8 cellular contexts compared by ENCODE assay signal in genomic region chr11:20035701-20036601, GRCh38.
DNase-seq lines count a peak whose midpoint lies in the region; ATAC-seq, FAIRE-seq and TF ChIP-seq lines count a peak whose summit lies in the region.

No MANE protein-coding gene starts in this region.

- H3K4me1 ChIP-seq in astrocyte (ENCODE audit: insufficient read depth, low read length) (peaks cover 30% of the 10 kb centered on the region), liver (ENCODE audit: control insufficient read depth in 4 of 4, insufficient read depth in 4 of 4, low read length in 3 of 4) (peaks cover 4 to 40% (median 11%) of the 10 kb centered on the region in 4 donors)

- peaks cover 59% of the 10 kb centered on the region for H3K4me1 Mint-ChIP-seq in astrocyte (ENCODE audit: low read depth, unreplicated experiment)
- H3K4me1 Mint-ChIP-seq in stimulated activated naive B cell treated with anti-CD40 and anti-IgM and Interleukin-4, amounts not matched to agents 10 μg/mL and 1 μg/mL and 100 μg/mL, for 72 hours = peaks cover 0 to 3% of the 10 kb centered on the region in 2 donors

- H3K4me2 ChIP-seq in astrocyte (ENCODE audit: low read length) = peak overlapping the region; percentile 33

- H3K9me3 ChIP-seq in astrocyte (ENCODE audit: insufficient read depth, low read depth, low read length) = no peaks in the 10 kb centered on the region
- H3K9me3 ChIP-seq in liver (ENCODE audit: control insufficient read depth in 4 of 4, low read length in 3 of 4) = no peaks in the 10 kb centered on the region

- 33% methylated on average over 15 of the region's 15 CpGs for WGBS in liver

- H3K36me3 Mint-ChIP-seq in astrocyte (ENCODE audit: low read depth, unreplicated experiment) = peaks cover 19% of the 10 kb centered on the region
- H3K36me3 Mint-ChIP-seq in stimulated activated naive B cell treated with anti-CD40 and anti-IgM and Interleukin-4, amounts not matched to agents 10 μg/mL and 1 μg/mL and 100 μg/mL, for 72 hours = peaks cover 0 to 3% of the 10 kb centered on the region in 2 donors

- H3K27ac ChIP-seq in astrocyte (ENCODE audit: low read depth, low read length) (peak overlapping the region; percentile 43), liver (ENCODE audit: low read depth in 1 of 2, low read length in 2 of 2) (peak overlapping the region; percentile 86 to 96)

- H3K36me3 ChIP-seq in astrocyte (ENCODE audit: insufficient read depth, low read length) (no peaks in the 10 kb centered on the region), liver (ENCODE audit: control insufficient read depth in 4 of 4, insufficient read depth in 3 of 4, low read depth in 1 of 4, low read length in 3 of 4) (peaks cover 0 to 8% (median 0%) of the 10 kb centered on the region in 4 donors), H7 (replicated peaks; ENCODE audit: control insufficient read depth, insufficient read depth, low read length) (peaks cover 5% of the 10 kb centered on the region)

- DNase-seq in DMS53 (lab: John Stamatoyannopoulos, UW) (peak; percentile 99), NCI-H187 (lab: John Stamatoyannopoulos, UW) (peak; percentile 54 to 70), astrocyte (ENCODE audit: low read depth) (peak; percentile 96), pons (ENCODE audit: low spot score) (no peak), H7 (no peak), left colon (no peak)
- DNase-seq in stimulated activated naive B cell treated with anti-CD40 and anti-IgM and Interleukin-4, amounts not matched to agents 10 μg/mL and 1 μg/mL and 100 μg/mL, for 72 hours = no peak

- no peak overlapping the region for H2AFZ ChIP-seq in astrocyte (ENCODE audit: low read depth, low read length)

- H4K20me1 ChIP-seq in astrocyte (ENCODE audit: insufficient read depth, low read length) = peaks cover 3% of the 10 kb centered on the region

- no peak overlapping the region for H3K4me3 Mint-ChIP-seq in astrocyte (ENCODE audit: unreplicated experiment)
- no peak overlapping the region for H3K4me3 Mint-ChIP-seq in stimulated activated naive B cell treated with anti-CD40 and anti-IgM and Interleukin-4, amounts not matched to agents 10 μg/mL and 1 μg/mL and 100 μg/mL, for 72 hours

- no peak overlapping the region for H3K4me3 ChIP-seq in astrocyte (ENCODE audit: insufficient read depth, low read depth, low read length)
- no peak overlapping the region for H3K4me3 ChIP-seq in liver (ENCODE audit: low read depth in 1 of 3, low read length in 3 of 3)
- H3K4me3 ChIP-seq in H7 (ENCODE audit: insufficient read depth, low read depth, low read length) = no peak overlapping the region

- H3K9ac ChIP-seq in astrocyte (ENCODE audit: low read length) = peak overlapping the region; percentile 13
- peak overlapping the region in 1 of 2 donors; percentile 43 for H3K9ac ChIP-seq in liver (ENCODE audit: low read depth in 1 of 2, low read length in 2 of 2)

- TF ChIP-seq CTCF in astrocyte (IDR thresholded peaks at IDR 0.05; ENCODE audit: insufficient read depth, low read depth, low read length) = no peak
- no peak for TF ChIP-seq CTCF in liver (IDR thresholded peaks at IDR 0.05; ENCODE audit: low read depth, low read length, missing input control)

- H3K27me3 ChIP-seq in astrocyte (ENCODE audit: insufficient read depth, low read length) (peaks cover 3% of the 10 kb centered on the region), liver (ENCODE audit: control insufficient read depth in 4 of 4, insufficient read depth in 4 of 4, low read length in 3 of 4) (no peaks in the 10 kb centered on the region), H7 (ENCODE audit: control insufficient read depth, insufficient read depth, low read length) (no peaks in the 10 kb centered on the region)

- no peaks in the 10 kb centered on the region for H3K27me3 Mint-ChIP-seq in astrocyte (ENCODE audit: low read depth, unreplicated experiment)
- H3K27me3 Mint-ChIP-seq in stimulated activated naive B cell treated with anti-CD40 and anti-IgM and Interleukin-4, amounts not matched to agents 10 μg/mL and 1 μg/mL and 100 μg/mL, for 72 hours = peaks cover 3 to 28% of the 10 kb centered on the region in 2 donors

- no peaks in the 10 kb centered on the region for H3K79me2 ChIP-seq in astrocyte (ENCODE audit: insufficient read depth, low read length)

- TF ChIP-seq RAD21 in liver (IDR thresholded peaks at IDR 0.05) = peak; percentile 61 to 62

- ATAC-seq in left colon = no peak
- ATAC-seq in stimulated activated naive B cell treated with anti-CD40 and anti-IgM and Interleukin-4, amounts not matched to agents 10 μg/mL and 1 μg/mL and 100 μg/mL, for 72 hours (replicated peaks) = no peak

- H3K9me3 Mint-ChIP-seq in astrocyte (ENCODE audit: unreplicated experiment) = no peaks in the 10 kb centered on the region
- H3K9me3 Mint-ChIP-seq in stimulated activated naive B cell treated with anti-CD40 and anti-IgM and Interleukin-4, amounts not matched to agents 10 μg/mL and 1 μg/mL and 100 μg/mL, for 72 hours = no peaks in the 10 kb centered on the region

- peak overlapping the region; percentile 75 for H3K27ac Mint-ChIP-seq in astrocyte (ENCODE audit: unreplicated experiment)
- H3K27ac Mint-ChIP-seq in stimulated activated naive B cell treated with anti-CD40 and anti-IgM and Interleukin-4, amounts not matched to agents 10 μg/mL and 1 μg/mL and 100 μg/mL, for 72 hours = no peak overlapping the region

- intact Hi-C loops in left colon (cut with DNase I, micrococcal nuclease) = no loop called here

- FAIRE-seq in astrocyte (lab: Jason Lieb, UNC) = peak; percentile 32

TF ChIP-seq in liver, 16 proteins besides CTCF, POLR2A, EP300 and RAD21:
- peak; percentile 86 for TF ChIP-seq REST (IDR thresholded peaks at IDR 0.05)
- TF ChIP-seq HNF4A (conservative IDR thresholded peaks at IDR 0.05) = peak; percentile 99
- TF ChIP-seq YY1 (IDR thresholded peaks at IDR 0.05) = peak; percentile 63
- TF ChIP-seq GABPA (IDR thresholded peaks at IDR 0.05 in 1 of 2, conservative IDR thresholded peaks at IDR 0.05 in 1 of 2) = peak; percentile 61 to 83
- peak; percentile 90 for TF ChIP-seq MAX (IDR thresholded peaks at IDR 0.05)
- TF ChIP-seq HNF4G (IDR thresholded peaks at IDR 0.05) = peak; percentile 96
- peak; percentile 64 to 78 for TF ChIP-seq EGR1 (IDR thresholded peaks at IDR 0.05; ENCODE audit: low read depth in 2 of 2)
- peak; percentile 78 for TF ChIP-seq FOXA1 (IDR thresholded peaks at IDR 0.05)
- TF ChIP-seq SP1 (IDR thresholded peaks at IDR 0.05) = peak; percentile 91
- peak; percentile 94 for TF ChIP-seq ZBTB33 (IDR thresholded peaks at IDR 0.05)
- peak; percentile 95 to 97 for TF ChIP-seq RXRA (IDR thresholded peaks at IDR 0.05)
- peak; percentile 99 for TF ChIP-seq ATF3 (IDR thresholded peaks at IDR 0.05)
- peak; percentile 63 for TF ChIP-seq TAF1 (conservative IDR thresholded peaks at IDR 0.05)
- TF ChIP-seq FOXA2 (IDR thresholded peaks at IDR 0.05) = peak; percentile 90
- peak; percentile 97 for TF ChIP-seq NR2F2 (IDR thresholded peaks at IDR 0.05)
- TF ChIP-seq JUND (IDR thresholded peaks at IDR 0.05) = peak; percentile 98

Comparison
In these comparisons a context has a peak if more than half of its experiments do, and no peak if none do; other contexts are left out.
1. DNase-seq: peak in DMS53 (single experiment), NCI-H187 (2 of 2) and astrocyte (single experiment); none in pons (single experiment), H7 (single experiment), left colon (0 of 2) and stimulated activated naive B cell treated with anti-CD40 and anti-IgM and Interleukin-4, amounts not matched to agents 10 μg/mL and 1 μg/mL and 100 μg/mL, for 72 hours (single experiment).